In the genomic region with DNA sequence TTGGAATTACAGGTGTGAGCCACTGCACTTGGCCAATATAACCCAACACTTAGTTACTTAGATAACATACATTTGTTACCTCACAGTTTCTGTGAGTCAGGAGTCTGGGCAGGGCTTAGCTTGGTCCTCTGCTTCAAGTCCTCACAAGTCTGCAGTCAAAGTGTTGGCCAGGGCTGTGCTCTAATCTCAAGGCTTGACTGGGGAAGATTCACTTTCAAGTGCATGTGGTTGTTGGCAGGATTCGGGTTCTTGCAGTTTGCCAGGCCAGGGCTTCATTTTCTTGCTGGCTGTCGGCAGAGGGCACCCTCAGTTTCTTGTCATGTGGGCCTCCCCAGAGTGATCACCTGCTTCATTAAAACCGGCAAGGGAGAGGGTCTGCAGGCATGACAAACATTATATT, we compare ENCODE assay signal across 13 cellular contexts.
"Had no signal": no experiment of that assay in that cellular context is flagged by ENCODE, and none has a peak within 500 bp of the region (broad histone marks: within the 10 kb centered on the region; RNA-seq: fewer than 3 reads in every experiment).

No MANE protein-coding gene starts in this region.

- H3K27ac ChIP-seq: gastrocnemius medialis, heart left ventricle, parathyroid adenoma, thyroid gland had no signal

- H3K27me3 ChIP-seq: gastrocnemius medialis, heart left ventricle, thyroid gland had no signal

- DNase-seq: activated B cell treated with CpG ODN at 0.5 μM for 24 hours; activated CD4-positive, alpha-beta T cell treated with anti-CD3 and anti-CD28 coated beads, Interleukin-2, amount 10 ng/mL, durations not matched to agents 24 days and 14 days; activated CD8-positive, alpha-beta memory T cell treated with anti-CD3 and anti-CD28 coated beads, Interleukin-2, amount 50 U/mL, for 48 hours; activated naive CD8-positive, alpha-beta T cell treated with anti-CD3 and anti-CD28 coated beads for 36 hours; cortex of kidney; effector CD4-positive, alpha-beta T cell; gastrocnemius medialis; heart left ventricle; mucosa of descending colon; naive thymus-derived CD4-positive, alpha-beta T cell; thyroid gland had no signal

- H3K4me1 ChIP-seq: gastrocnemius medialis, parathyroid adenoma, thyroid gland had no signal

- H3K9me3 ChIP-seq: gastrocnemius medialis, heart left ventricle, mucosa of descending colon, thyroid gland had no signal

- H3K36me3 ChIP-seq: gastrocnemius medialis, heart left ventricle, thyroid gland had no signal

- H3K4me3 ChIP-seq: gastrocnemius medialis, heart left ventricle, mucosa of descending colon, thyroid gland had no signal

- ATAC-seq: gastrocnemius medialis; heart left ventricle; mucosa of descending colon; naive thymus-derived CD4-positive, alpha-beta T cell; stimulated activated memory B cell treated with anti-CD40 and anti-IgM and Interleukin-4, amounts not matched to agents 10 μg/mL and 1 μg/mL and 100 μg/mL, for 72 hours had no signal
